In the genomic region with DNA sequence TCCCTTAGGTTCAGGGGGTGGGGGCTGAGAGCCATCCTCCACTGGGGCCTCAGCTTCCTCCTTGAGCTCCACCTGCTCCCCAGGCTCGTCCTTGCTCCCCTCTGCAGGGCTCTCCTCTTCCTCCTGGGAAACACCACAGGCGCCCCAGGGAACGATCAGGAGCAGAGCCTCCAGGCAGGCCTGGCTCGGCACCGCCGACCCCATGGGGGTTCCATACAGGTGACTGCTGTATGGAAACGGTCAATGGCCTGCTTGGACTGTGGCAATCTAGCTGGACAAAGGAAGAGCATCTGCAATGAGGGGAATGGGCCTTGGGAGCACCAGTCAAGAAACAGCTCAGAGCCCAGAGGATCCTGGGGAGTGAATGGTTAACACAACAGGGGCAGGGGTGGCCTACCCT, we compare ENCODE assay signal across 1 cellular context.
TF ChIP-seq lines count a peak whose summit lies in the region.

No MANE protein-coding gene starts in this region.

TF ChIP-seq in K562, 482 proteins besides CTCF, POLR2A, EP300 and RAD21:
- TF ChIP-seq POLR2G (IDR thresholded peaks at IDR 0.05; ENCODE audit: low read depth, low read length) (peak; percentile 67), RBFOX2 (IDR thresholded peaks at IDR 0.05; ENCODE audit: low read depth, low read length) (peak; percentile 72), HOMEZ (CRISPR knock-in tag; IDR thresholded peaks at IDR 0.05) (no peak)
